Comparison of ENCODE assay signal across 10 cellular contexts in the genomic region with DNA sequence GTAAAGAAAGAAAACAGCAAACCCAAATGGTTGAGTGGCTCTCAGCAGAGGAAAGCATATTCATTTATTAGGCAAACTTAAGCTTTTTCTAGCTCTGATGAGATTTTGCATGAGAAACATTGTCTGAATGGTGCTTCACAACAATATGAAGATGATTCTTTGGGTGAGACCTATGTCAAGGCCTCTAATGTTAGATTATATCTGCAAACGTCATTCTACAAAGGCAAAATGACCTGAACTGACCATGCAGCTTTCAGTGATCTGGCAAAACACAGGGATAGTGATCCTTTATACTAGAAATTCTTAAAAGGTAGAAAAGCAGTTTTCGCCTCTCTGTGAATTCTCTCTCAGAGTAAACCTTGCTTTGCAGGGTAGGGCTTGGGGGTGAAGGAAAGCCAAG.
"Had no signal": no experiment of that assay in that cellular context is flagged by ENCODE, and none has a peak within 500 bp of the region (broad histone marks: within the 10 kb centered on the region; RNA-seq: fewer than 3 reads in every experiment).

No MANE protein-coding gene starts in this region.

- H3K9me3 ChIP-seq: HAP-1 had no signal

- H3K4me1 ChIP-seq: HAP-1 had no signal

- H2AFZ ChIP-seq: GM23248 had no signal

- H3K4me3 ChIP-seq: GM23248, HAP-1 had no signal

- ATAC-seq: HCT116, HepG2 had no signal

- FAIRE-seq: HepG2 had no signal

- H3K4me3 Mint-ChIP-seq: HFFc6 had no signal

- H3K27ac ChIP-seq: GM23248, HL-60 had no signal

- H3K36me3 ChIP-seq: HAP-1 had no signal

- H3K27me3 Mint-ChIP-seq: IgD-negative memory B cell had no signal

- H3K9me3 Mint-ChIP-seq: IgD-negative memory B cell had no signal

- H3K9ac ChIP-seq: GM23248 had no signal

- DNase-seq: GM23248, GOT3, H7, HFFc6, KG1 had no signal
